Comparison of ENCODE assay signal across 8 cellular contexts in the genomic region with DNA sequence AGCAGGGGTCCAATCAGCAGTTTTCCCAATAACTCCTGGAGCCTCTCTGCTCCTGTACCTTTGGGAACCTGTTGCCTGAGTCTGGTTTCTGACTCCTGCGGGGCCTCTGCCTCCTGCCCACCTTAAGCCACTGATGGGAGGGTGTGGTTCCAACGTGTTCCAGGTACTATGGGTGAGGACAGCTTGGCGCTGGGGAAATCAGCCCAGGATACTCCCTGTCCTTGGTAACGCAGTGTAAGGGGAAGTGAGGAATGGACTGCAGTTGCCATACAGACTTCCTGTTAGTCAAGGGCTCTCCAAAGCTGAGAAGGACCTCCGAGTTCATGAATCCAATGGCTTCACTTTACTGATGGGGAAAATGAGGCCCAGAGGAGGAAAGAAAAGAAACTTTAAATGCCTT. TPM values are rescaled to one million over a fixed set of nuclear protein-coding genes. Genes with fewer than 3 reads are reported as not detected.
DNase-seq lines count a peak whose midpoint lies in the region; ATAC-seq and TF ChIP-seq lines count a peak whose summit lies in the region.

No MANE protein-coding gene starts in this region.

- TF ChIP-seq CTCF in GM12864 (IDR thresholded peaks at IDR 0.05; ENCODE audit: low read depth, low read length, missing control alignments) (no peak), PC-9 (conservative IDR thresholded peaks at IDR 0.05) (no peak), mesothelial cell of epicardium (IDR thresholded peaks at IDR 0.05; ENCODE audit: unreplicated experiment) (no peak)

- intact Hi-C loops in PC-9 (cut with micrococcal nuclease; ENCODE audit: unreplicated experiment) = loop anchor here (1.0 to 10.0 kb wide), 5 partner anchors 35 to 467 kb away; a partner anchor contains a TSS

- H3K4me3 ChIP-seq in GM12864 (ENCODE audit: low read depth, low read length) = peak overlapping the region; percentile 44; the same call in 1 of the 2 replicates
- no peak overlapping the region for H3K4me3 ChIP-seq in PC-9
- H3K4me3 ChIP-seq in esophagus (ENCODE audit: low read depth in 1 of 2, low read length in 2 of 2) = no peak overlapping the region
- no peak overlapping the region for H3K4me3 ChIP-seq in skeletal muscle satellite cell (ENCODE audit: low read length)

- peaks cover 34% of the 10 kb centered on the region for H4K20me1 ChIP-seq in PC-9 (ENCODE audit: insufficient read depth)

- H3K36me3 Mint-ChIP-seq in mesothelial cell of epicardium = no peaks in the 10 kb centered on the region

- H3K36me3 ChIP-seq in PC-9 (ENCODE audit: low read depth) = 0 out of 2 replicates have a peak, but pooled peaks cover under 1% of the 10 kb centered on the region
- no peaks in the 10 kb centered on the region for H3K36me3 ChIP-seq in esophagus (ENCODE audit: control insufficient read depth in 2 of 2, insufficient read depth in 2 of 2, low read length in 1 of 2)
- peaks cover 2% of the 10 kb centered on the region for H3K36me3 ChIP-seq in skeletal muscle satellite cell (ENCODE audit: insufficient read depth, low read length)

- no peaks in the 10 kb centered on the region for H3K9me3 Mint-ChIP-seq in mesothelial cell of epicardium

- H3K9me3 ChIP-seq in PC-9 (ENCODE audit: insufficient read depth, low read depth) = no peaks in the 10 kb centered on the region
- H3K9me3 ChIP-seq in esophagus (ENCODE audit: control insufficient read depth in 2 of 2, insufficient read depth in 1 of 2, low read depth in 1 of 2, low read length in 1 of 2) = no peaks in the 10 kb centered on the region
- no peaks in the 10 kb centered on the region for H3K9me3 ChIP-seq in skeletal muscle satellite cell (replicated peaks; ENCODE audit: low read length)

- 37 to 41% methylated on average over 5 of the region's 5 CpGs for WGBS in esophagus, 2 donors

- H3K27ac Mint-ChIP-seq in mesothelial cell of epicardium = no peak overlapping the region

- H3K4me3 Mint-ChIP-seq in mesothelial cell of epicardium = no peak overlapping the region

- no peaks in the 10 kb centered on the region for H3K27me3 ChIP-seq in PC-9 (ENCODE audit: insufficient read depth, low read depth)
- H3K27me3 ChIP-seq in esophagus (ENCODE audit: control insufficient read depth in 1 of 2, insufficient read depth in 2 of 2, low read length in 2 of 2) = no peaks in the 10 kb centered on the region
- H3K27me3 ChIP-seq in skeletal muscle satellite cell (ENCODE audit: control insufficient read depth, insufficient read depth, low read length) = no peaks in the 10 kb centered on the region

- peaks cover 34% of the 10 kb centered on the region for H3F3A ChIP-seq in PC-9 (ENCODE audit: insufficient read depth, low read depth)

- peaks cover 35% of the 10 kb centered on the region for H3K79me2 ChIP-seq in PC-9 (ENCODE audit: low read depth)

- H3K4me1 Mint-ChIP-seq in mesothelial cell of epicardium = peaks cover 41% of the 10 kb centered on the region

- H3K9me2 ChIP-seq in PC-9 (ENCODE audit: insufficient read depth) = no peaks in the 10 kb centered on the region

- no peak overlapping the region for H3K27ac ChIP-seq in PC-9
- peak overlapping the region; percentile 43 to 95 for H3K27ac ChIP-seq in esophagus (ENCODE audit: low read depth in 2 of 2, low read length in 1 of 2)

- no TSS peak for BruUV-seq in PC-9 (replicated peaks; lab: Mats Ljungman, UMichigan)

- no peak for ATAC-seq in HG03354 (IDR thresholded peaks at IDR 0.05; ENCODE audit: poor library complexity, severe bottlenecking, unreplicated experiment)

- H3K9ac ChIP-seq in skeletal muscle satellite cell (ENCODE audit: low read depth, low read length) = peak overlapping the region; percentile 95

- CTCF ChIA-PET in PC-9 (lab: Charles Lee) = interaction anchor here (0.6 to 4.4 kb wide), 5 partner anchors 51 to 124 kb away, joined by 3 to 35 read pairs (median 5); no protein-coding TSS in a partner anchor

- H2AFZ ChIP-seq in PC-9 = no peak overlapping the region

- H3K27me3 Mint-ChIP-seq in mesothelial cell of epicardium (ENCODE audit: low read depth) = no peaks in the 10 kb centered on the region

- H3K4me1 ChIP-seq in PC-9 (replicated peaks; ENCODE audit: insufficient read depth) = peaks cover 41% of the 10 kb centered on the region
- H3K4me1 ChIP-seq in esophagus (ENCODE audit: control insufficient read depth in 2 of 2, insufficient read depth in 2 of 2, low read length in 1 of 2) = peaks cover 0 to 3% of the 10 kb centered on the region in 2 donors
- peaks cover 23% of the 10 kb centered on the region for H3K4me1 ChIP-seq in skeletal muscle satellite cell (ENCODE audit: control insufficient read depth, insufficient read depth, low read length)

- POLR2A ChIA-PET in PC-9 (lab: Charles Lee; ENCODE audit: unreplicated experiment) = no interaction called here

- H3K4me2 ChIP-seq in PC-9 (peak overlapping the region; percentile 65; the same call in 1 of the 2 replicates), skeletal muscle satellite cell (ENCODE audit: low read length) (peak overlapping the region; percentile 81)

- DNase-seq in GM12864 (ENCODE audit: low read depth) = no peak
- no peak for DNase-seq in PC-9
- DNase-seq in stimulated activated CD4-positive, alpha-beta T cell treated with anti-CD3 and anti-CD28 coated beads, Interleukin-12 subunit alpha, Interleukin-12 subunit beta, amount 100 ng/mL, for 4 hours = no peak
- no peak for DNase-seq in hippocampal formation (lab: John Stamatoyannopoulos, UW)
- no peak for DNase-seq in mesothelial cell of epicardium (ENCODE audit: low spot score in 2 of 2, unreplicated experiment in 2 of 2)

RNA-seq across cellular contexts. Expression of a gene that starts 1.2 kb away (rescaled TPM):
- 53.8 and 65.0 TPM in 2 replicates for total RNA-seq in PC-9 (2021)
- 10 to 100 TPM; 29.5 to 29.9 TPM for polyA plus RNA-seq in esophagus
- 11.4 and 15.1 TPM in 2 replicates for total RNA-seq in skeletal muscle satellite cell (2012; rRNA removed)
- total RNA-seq in mesothelial cell of epicardium = 48.8 to 51.5 TPM (median 51.2 TPM) in 3 replicates

RNA-seq across cellular contexts. Expression of a gene that starts 24.5 kb away (rescaled TPM):
- 46.8 and 49.7 TPM in 2 replicates for total RNA-seq in PC-9 (2021)
- 10 to 100 TPM in 1 of 2 donors, 1 to 10 TPM in 1; 5.9 to 10.2 TPM for polyA plus RNA-seq in esophagus
- total RNA-seq in skeletal muscle satellite cell (2012; rRNA removed) = 13.3 and 15.2 TPM in 2 replicates
- total RNA-seq in mesothelial cell of epicardium = 55.5 to 63.7 TPM (median 60.1 TPM) in 3 replicates
